8 cellular contexts compared by ENCODE assay signal in the genomic region with DNA sequence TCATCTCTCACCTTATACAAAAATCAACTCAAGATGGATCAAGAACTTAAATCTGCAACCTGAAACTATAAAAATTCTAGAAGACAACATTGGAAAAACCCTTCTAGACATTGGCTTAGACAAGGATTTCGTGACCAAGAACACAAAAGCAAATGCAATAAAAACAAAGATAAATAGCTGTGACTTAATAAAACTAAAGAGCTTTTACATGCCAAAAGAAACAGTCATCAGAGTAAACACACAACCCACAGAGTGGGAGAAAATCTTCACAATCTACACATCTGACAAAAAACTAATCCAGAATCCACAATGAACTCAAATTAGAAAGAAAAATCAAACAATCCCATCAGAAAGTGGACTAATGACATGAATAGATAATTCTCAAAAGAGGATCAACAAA.
A peak's percentile ranks its signal among the peaks of the same experiment; 100 is the strongest.
DNase-seq lines count a peak whose midpoint lies in the region; TF ChIP-seq lines count a peak whose summit lies in the region.
"Not testable (repeated sequence)": the region's sequence is repeated elsewhere in the genome, so short reads cannot be mapped to it uniquely, and the experiment has no call there.

No MANE protein-coding gene starts in this region.

- H3F3A ChIP-seq in smooth muscle cell (ENCODE audit: low read depth) = not testable (repeated sequence)

- H3K27ac ChIP-seq in smooth muscle cell (ENCODE audit: low read depth) = peak overlapping the region; percentile 86

- H2AFZ ChIP-seq in smooth muscle cell (ENCODE audit: low read depth) = peak overlapping the region; percentile 9

- H3K36me3 ChIP-seq in smooth muscle cell (ENCODE audit: low read depth) = not testable (repeated sequence)

- DNase-seq in Daoy (ENCODE audit: low read depth) = peak; percentile 16
- peak; percentile 37 for DNase-seq in H4 (ENCODE audit: low spot score)
- peak; percentile 6 for DNase-seq in HT1080 (ENCODE audit: low read depth)
- DNase-seq in RPMI7951 (ENCODE audit: low read depth) = peak; percentile 71
- peak; percentile 42 for DNase-seq in astrocyte of the hippocampus (ENCODE audit: low read depth, low spot score)
- peak; percentile 20 for DNase-seq in choroid plexus epithelial cell (ENCODE audit: low read depth)
- DNase-seq in iris pigment epithelial cell (ENCODE audit: low read depth) = peak; percentile 42
- not testable (repeated sequence) for DNase-seq in smooth muscle cell (lab: John Stamatoyannopoulos, UW; ENCODE audit: unreplicated experiment)

- not testable (repeated sequence) for H3K79me2 ChIP-seq in smooth muscle cell (ENCODE audit: low read depth)

- H3K4me1 ChIP-seq in smooth muscle cell (ENCODE audit: low read depth) = not testable (repeated sequence)

- TF ChIP-seq CTCF in choroid plexus epithelial cell (conservative IDR thresholded peaks at IDR 0.05; ENCODE audit: low read depth, low read length); smooth muscle cell (IDR thresholded peaks at IDR 0.05; ENCODE audit: borderline replicate concordance, insufficient read depth, poor library complexity, severe bottlenecking): not testable (repeated sequence)

- H3K9me3 ChIP-seq in smooth muscle cell (replicated peaks; ENCODE audit: low read depth) = not testable (repeated sequence)

- peak overlapping the region; percentile 8 for H3K4me2 ChIP-seq in smooth muscle cell

- 7% methylated on average over 1 of the region's 1 CpG for WGBS in smooth muscle cell (ENCODE audit: low lambda C conversion rate)

- not testable (repeated sequence) for H3K27me3 ChIP-seq in smooth muscle cell (ENCODE audit: low read depth)

- H4K20me1 ChIP-seq in smooth muscle cell (ENCODE audit: low read depth) = not testable (repeated sequence)

- H3K4me3 ChIP-seq in choroid plexus epithelial cell (ENCODE audit: low read depth, low read length); smooth muscle cell: not testable (repeated sequence)

- not testable (repeated sequence) for H3K9ac ChIP-seq in smooth muscle cell (ENCODE audit: low read depth)
